ENCODE assay signal across 8 cellular contexts in the genomic region with DNA sequence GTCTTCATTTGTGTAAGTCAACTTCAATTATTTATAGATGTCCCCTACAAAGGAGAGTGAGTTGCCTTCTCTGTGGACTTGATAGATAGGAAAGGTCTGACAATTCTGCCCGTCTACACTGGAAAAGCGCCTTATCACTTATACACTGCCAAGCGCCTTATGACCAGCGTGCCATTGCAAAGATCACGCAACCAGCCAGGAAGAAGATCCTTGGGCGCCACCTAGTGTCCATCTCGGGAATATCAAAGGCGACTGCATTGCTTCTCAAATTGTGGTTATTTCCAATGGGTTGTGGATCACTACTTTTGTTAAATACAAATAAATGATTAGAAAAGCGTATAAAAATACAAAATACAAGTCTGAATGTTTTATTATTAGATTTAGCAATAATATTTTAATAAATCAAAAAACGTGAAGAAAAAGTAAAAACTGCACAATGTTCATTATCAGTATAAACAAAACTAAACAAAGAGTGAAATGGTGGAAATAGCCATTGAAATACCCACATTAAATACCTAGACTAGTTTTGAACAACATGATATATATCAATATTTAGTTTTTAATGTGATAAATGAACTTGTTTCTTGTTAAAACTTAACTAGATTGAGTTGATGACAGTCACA. TPM values are rescaled to one million over a fixed set of nuclear protein-coding genes. Genes with fewer than 3 reads are reported as not detected.
DNase-seq lines count a peak whose midpoint lies in the region; ATAC-seq and TF ChIP-seq lines count a peak whose summit lies in the region.

No MANE protein-coding gene starts in this region.

- H3K27ac Mint-ChIP-seq in activated T-helper 1 cell treated with anti-CD3 and anti-CD28 coated beads, Interleukin-12 subunit alpha, Interleukin-12 subunit beta, Interleukin-2, Interleukin-4 antibody, amounts not matched to agents 30 ng/mL and 10 ng/mL and 1 ng/mL, durations not matched to agents 14 hours and 24 hours and 36 hours: no peak overlapping the region

- DNase-seq in COR-L47 (lab: John Stamatoyannopoulos, UW): peak; percentile 65
- peak; percentile 73 for DNase-seq in RKO (ENCODE audit: low spot score)
- DNase-seq in activated T-helper 1 cell treated with anti-CD3 and anti-CD28 coated beads, Interleukin-12 subunit alpha, Interleukin-12 subunit beta, Interleukin-2, Interleukin-4 antibody, amounts not matched to agents 30 ng/mL and 10 ng/mL and 1 ng/mL, durations not matched to agents 14 hours and 24 hours and 36 hours (ENCODE audit: low spot score): peak; percentile 72
- DNase-seq in fibroblast of the conjunctiva (ENCODE audit: low read depth): peak; percentile 69
- DNase-seq in nucleus accumbens (lab: John Stamatoyannopoulos, UW): peak in 52 of 56 donors; percentile 4 to 92 (median 62)
- DNase-seq in superior temporal gyrus (ENCODE audit: extremely low spot score): peak; percentile 96

- TF ChIP-seq CTCF in LNCAP (IDR thresholded peaks at IDR 0.05): peak; percentile 91

- no peaks in the 10 kb centered on the region for H3K27me3 Mint-ChIP-seq in activated T-helper 1 cell treated with anti-CD3 and anti-CD28 coated beads, Interleukin-12 subunit alpha, Interleukin-12 subunit beta, Interleukin-2, Interleukin-4 antibody, amounts not matched to agents 30 ng/mL and 10 ng/mL and 1 ng/mL, durations not matched to agents 14 hours and 24 hours and 36 hours (ENCODE audit: insufficient read depth)

- no peak overlapping the region for H3K4me3 Mint-ChIP-seq in activated T-helper 1 cell treated with anti-CD3 and anti-CD28 coated beads, Interleukin-12 subunit alpha, Interleukin-12 subunit beta, Interleukin-2, Interleukin-4 antibody, amounts not matched to agents 30 ng/mL and 10 ng/mL and 1 ng/mL, durations not matched to agents 14 hours and 24 hours and 36 hours

- H3K9me3 Mint-ChIP-seq in activated T-helper 1 cell treated with anti-CD3 and anti-CD28 coated beads, Interleukin-12 subunit alpha, Interleukin-12 subunit beta, Interleukin-2, Interleukin-4 antibody, amounts not matched to agents 30 ng/mL and 10 ng/mL and 1 ng/mL, durations not matched to agents 14 hours and 24 hours and 36 hours: no peaks in the 10 kb centered on the region

- no peaks in the 10 kb centered on the region for H3K4me1 Mint-ChIP-seq in activated T-helper 1 cell treated with anti-CD3 and anti-CD28 coated beads, Interleukin-12 subunit alpha, Interleukin-12 subunit beta, Interleukin-2, Interleukin-4 antibody, amounts not matched to agents 30 ng/mL and 10 ng/mL and 1 ng/mL, durations not matched to agents 14 hours and 24 hours and 36 hours (ENCODE audit: low read depth)

- peak; percentile 60 for ATAC-seq in GM21447 (IDR thresholded peaks at IDR 0.05; ENCODE audit: unreplicated experiment)

- intact Hi-C loops in activated T-helper 1 cell treated with anti-CD3 and anti-CD28 coated beads, Interleukin-12 subunit alpha, Interleukin-12 subunit beta, Interleukin-2, Interleukin-4 antibody, amounts not matched to agents 30 ng/mL and 10 ng/mL and 1 ng/mL, durations not matched to agents 14 hours and 24 hours and 36 hours (cut with micrococcal nuclease): loop anchor here (1.0 to 5.0 kb wide), 7 partner anchors 23 to 438 kb away; partner anchors contain the start of gene GOLPH3

- H3K36me3 Mint-ChIP-seq in activated T-helper 1 cell treated with anti-CD3 and anti-CD28 coated beads, Interleukin-12 subunit alpha, Interleukin-12 subunit beta, Interleukin-2, Interleukin-4 antibody, amounts not matched to agents 30 ng/mL and 10 ng/mL and 1 ng/mL, durations not matched to agents 14 hours and 24 hours and 36 hours (ENCODE audit: low read depth): peaks cover 6% of the 10 kb centered on the region

RNA-seq across cellular contexts. Expression of gene SUB1, which starts 27.8 kb away (rescaled TPM):
- 408 and 428 TPM in 2 replicates for total RNA-seq in activated T-helper 1 cell treated with anti-CD3 and anti-CD28 coated beads, Interleukin-12 subunit alpha, Interleukin-12 subunit beta, Interleukin-2, Interleukin-4 antibody, amounts not matched to agents 30 ng/mL and 10 ng/mL and 1 ng/mL, durations not matched to agents 14 hours and 24 hours and 36 hours

Comparison
In these comparisons a context has a peak if more than half of its experiments do, and no peak if none do; other contexts are left out.
1. Peak in every context shown above with its lines: DNase-seq and ATAC-seq.